15 cellular contexts compared by ENCODE assay signal in the genomic region with DNA sequence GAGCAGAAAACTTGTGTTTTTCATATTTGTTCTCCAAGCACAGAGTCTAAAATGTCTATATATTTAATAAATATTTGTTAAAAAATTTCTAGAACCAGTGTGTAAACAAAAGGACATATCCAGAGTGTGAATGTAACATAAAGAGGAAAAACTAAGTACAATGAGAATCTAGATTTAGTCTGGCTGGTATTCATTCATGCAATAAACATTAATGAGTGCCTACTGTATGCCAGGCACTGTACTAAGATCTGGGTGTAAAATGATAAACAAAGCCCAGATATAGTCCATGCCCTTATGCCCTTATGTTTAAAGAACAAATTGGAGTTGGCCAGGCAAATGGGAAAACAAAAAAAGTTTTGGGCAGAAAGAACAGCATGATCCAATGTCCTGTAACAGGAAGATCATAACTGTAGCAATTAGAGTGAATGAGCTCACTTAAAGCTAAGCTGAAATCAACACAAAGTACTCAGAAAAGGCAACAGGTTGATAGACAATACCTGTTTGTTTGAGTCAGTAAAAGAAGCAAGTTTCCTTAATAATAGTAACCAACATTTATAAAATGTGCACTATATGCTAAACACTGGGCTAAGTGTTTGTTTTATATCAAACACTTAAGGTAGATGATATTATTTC. TPM values are rescaled to one million over a fixed set of nuclear protein-coding genes. Genes with fewer than 3 reads are reported as not detected.
DNase-seq lines count a peak whose midpoint lies in the region; ATAC-seq and TF ChIP-seq lines count a peak whose summit lies in the region.
"Had no signal": no experiment of that assay in that cellular context is flagged by ENCODE, and none has a peak within 500 bp of the region (broad histone marks: within the 10 kb centered on the region; RNA-seq: fewer than 3 reads in every experiment).

No MANE protein-coding gene starts in this region.

- no peaks in the 10 kb centered on the region for H3K27me3 Mint-ChIP-seq in activated CD4-positive, alpha-beta T cell treated with anti-CD3 and anti-CD28 coated beads, Interleukin-2, amount 10 ng/mL, durations not matched to agents 24 days and 14 days
- H3K27me3 Mint-ChIP-seq in HFFc6 (ENCODE audit: insufficient read depth) (no peaks in the 10 kb centered on the region), immature natural killer cell (ENCODE audit: low read depth in 3 of 3) (peaks cover 0 to 5% (median 2%) of the 10 kb centered on the region in 3 donors)
- H3K27me3 Mint-ChIP-seq: B cell had no signal

- no peaks in the 10 kb centered on the region for H3K36me3 ChIP-seq in right atrium auricular region

- TF ChIP-seq CTCF in HFFc6 (IDR thresholded peaks at IDR 0.05): no peak
- TF ChIP-seq CTCF in right atrium auricular region (IDR thresholded peaks at IDR 0.05): no peak

- no peaks in the 10 kb centered on the region for H3K27me3 ChIP-seq in right atrium auricular region

- no peaks in the 10 kb centered on the region for H3K9me3 Mint-ChIP-seq in activated CD4-positive, alpha-beta T cell treated with anti-CD3 and anti-CD28 coated beads, Interleukin-2, amount 10 ng/mL, durations not matched to agents 24 days and 14 days
- H3K9me3 Mint-ChIP-seq in HFFc6 (no peaks in the 10 kb centered on the region), immature natural killer cell (peaks cover 0 to 3% (median 0%) of the 10 kb centered on the region in 6 donors)
- no peaks in the 10 kb centered on the region for H3K9me3 Mint-ChIP-seq in stimulated activated effector memory CD8-positive, alpha-beta T cell treated with anti-CD3 and anti-CD28 coated beads, Interleukin-12 subunit alpha, Interleukin-12 subunit beta, amount 100 ng/mL, for 72 hours

- H3K4me3 ChIP-seq in right atrium auricular region: no peak overlapping the region

- no peak overlapping the region for H3K27ac ChIP-seq in right atrium auricular region
- H3K27ac ChIP-seq: PC-9 had no signal

- H3K27ac Mint-ChIP-seq in activated CD4-positive, alpha-beta T cell treated with anti-CD3 and anti-CD28 coated beads, Interleukin-2, amount 10 ng/mL, durations not matched to agents 24 days and 14 days: no peak overlapping the region
- H3K27ac Mint-ChIP-seq in HFFc6 (no peak overlapping the region), immature natural killer cell (peak overlapping the region in 2 of 6 donors; percentile 15 to 96)
- no peak overlapping the region for H3K27ac Mint-ChIP-seq in stimulated activated effector memory CD8-positive, alpha-beta T cell treated with anti-CD3 and anti-CD28 coated beads, Interleukin-12 subunit alpha, Interleukin-12 subunit beta, amount 100 ng/mL, for 72 hours
- H3K27ac Mint-ChIP-seq: H9 had no signal

- H3K36me3 Mint-ChIP-seq in activated CD4-positive, alpha-beta T cell treated with anti-CD3 and anti-CD28 coated beads, Interleukin-2, amount 10 ng/mL, durations not matched to agents 24 days and 14 days (ENCODE audit: low read depth): peaks cover 5% of the 10 kb centered on the region
- H3K36me3 Mint-ChIP-seq in HFFc6 (ENCODE audit: low read depth) (no peaks in the 10 kb centered on the region), immature natural killer cell (no peaks in the 10 kb centered on the region)
- no peaks in the 10 kb centered on the region for H3K36me3 Mint-ChIP-seq in stimulated activated effector memory CD8-positive, alpha-beta T cell treated with anti-CD3 and anti-CD28 coated beads, Interleukin-12 subunit alpha, Interleukin-12 subunit beta, amount 100 ng/mL, for 72 hours

- peaks cover 10% of the 10 kb centered on the region for H3K4me1 Mint-ChIP-seq in activated CD4-positive, alpha-beta T cell treated with anti-CD3 and anti-CD28 coated beads, Interleukin-2, amount 10 ng/mL, durations not matched to agents 24 days and 14 days
- H3K4me1 Mint-ChIP-seq in HFFc6 (ENCODE audit: low read depth): 0 out of 2 replicates have a peak, but pooled peaks cover 7% of the 10 kb centered on the region
- peaks cover 18 to 29% of the 10 kb centered on the region in 2 donors for H3K4me1 Mint-ChIP-seq in immature natural killer cell
- no peaks in the 10 kb centered on the region for H3K4me1 Mint-ChIP-seq in stimulated activated effector memory CD8-positive, alpha-beta T cell treated with anti-CD3 and anti-CD28 coated beads, Interleukin-12 subunit alpha, Interleukin-12 subunit beta, amount 100 ng/mL, for 72 hours

- intact Hi-C loops in activated CD4-positive, alpha-beta T cell treated with anti-CD3 and anti-CD28 coated beads, Interleukin-2, amount 10 ng/mL, durations not matched to agents 24 days and 14 days (cut with micrococcal nuclease): loop anchor here (2.0 kb wide), 1 partner anchor 397 kb away; a partner anchor contains a TSS

- POLR2A ChIA-PET in HEK293T (lab: Yijun Ruan, JAX): no interaction called here

- peak overlapping the region; percentile 27 for H3K4me3 Mint-ChIP-seq in activated CD4-positive, alpha-beta T cell treated with anti-CD3 and anti-CD28 coated beads, Interleukin-2, amount 10 ng/mL, durations not matched to agents 24 days and 14 days
- 0 out of 2 replicates have a peak overlapping the region, but pooled peaks have one; percentile 46 for H3K4me3 Mint-ChIP-seq in HFFc6
- peak overlapping the region in 3 of 5 donors; percentile 15 to 64 (median 53) for H3K4me3 Mint-ChIP-seq in immature natural killer cell
- peak overlapping the region; percentile 80 for H3K4me3 Mint-ChIP-seq in stimulated activated effector memory CD8-positive, alpha-beta T cell treated with anti-CD3 and anti-CD28 coated beads, Interleukin-12 subunit alpha, Interleukin-12 subunit beta, amount 100 ng/mL, for 72 hours

- H3K9me3 ChIP-seq in right atrium auricular region: peaks cover 0 to 6% of the 10 kb centered on the region in 2 donors

- no peak for DNase-seq in activated CD4-positive, alpha-beta T cell treated with anti-CD3 and anti-CD28 coated beads, Interleukin-2, amount 10 ng/mL, durations not matched to agents 24 days and 14 days
- DNase-seq in activated CD4-positive, alpha-beta T cell treated with anti-CD3 and anti-CD28 coated beads for 4 hours: no peak
- DNase-seq in HFFc6 (no peak), immature natural killer cell (no peak), right atrium auricular region (ENCODE audit: low spot score) (no peak), HEK293T (ENCODE audit: extremely low spot score) (no peak)
- no peak for DNase-seq in stimulated activated effector memory CD8-positive, alpha-beta T cell treated with anti-CD3 and anti-CD28 coated beads, Interleukin-12 subunit alpha, Interleukin-12 subunit beta, amount 100 ng/mL, for 72 hours (ENCODE audit: low spot score in 2 of 2)
- DNase-seq: COR-L47, H9, NCI-H1417, NCI-H187, NCI-H345, NCI-H524 treated with DMSO at 0.1 percent for 48 hours, PC-9 had no signal

- ATAC-seq in stimulated activated effector memory CD8-positive, alpha-beta T cell treated with anti-CD3 and anti-CD28 coated beads, Interleukin-12 subunit alpha, Interleukin-12 subunit beta, amount 100 ng/mL, for 72 hours: no peak

- H3K4me1 ChIP-seq in right atrium auricular region: peaks cover 0 to 7% of the 10 kb centered on the region in 2 donors

- CTCF ChIA-PET in HEK293T (lab: Yijun Ruan, JAX): no interaction called here

TF ChIP-seq in HEK293T, 16 proteins besides CTCF, POLR2A, EP300 and RAD21:
- TF ChIP-seq ELF4 (IDR thresholded peaks at IDR 0.05): no peak
- no peak for TF ChIP-seq ARNT (IDR thresholded peaks at IDR 0.05)
- no peak for TF ChIP-seq FOXK2 (IDR thresholded peaks at IDR 0.05)
- TF ChIP-seq CTBP1 (IDR thresholded peaks at IDR 0.05; ENCODE audit: borderline replicate concordance): no peak
- no peak for TF ChIP-seq ZNF384 (IDR thresholded peaks at IDR 0.05)
- no peak for TF ChIP-seq SUZ12 (IDR thresholded peaks at IDR 0.05)
- no peak for TF ChIP-seq FOXM1 (IDR thresholded peaks at IDR 0.05; ENCODE audit: borderline replicate concordance)
- no peak for TF ChIP-seq L3MBTL2 (conservative IDR thresholded peaks at IDR 0.05)
- TF ChIP-seq, protein P1, sequence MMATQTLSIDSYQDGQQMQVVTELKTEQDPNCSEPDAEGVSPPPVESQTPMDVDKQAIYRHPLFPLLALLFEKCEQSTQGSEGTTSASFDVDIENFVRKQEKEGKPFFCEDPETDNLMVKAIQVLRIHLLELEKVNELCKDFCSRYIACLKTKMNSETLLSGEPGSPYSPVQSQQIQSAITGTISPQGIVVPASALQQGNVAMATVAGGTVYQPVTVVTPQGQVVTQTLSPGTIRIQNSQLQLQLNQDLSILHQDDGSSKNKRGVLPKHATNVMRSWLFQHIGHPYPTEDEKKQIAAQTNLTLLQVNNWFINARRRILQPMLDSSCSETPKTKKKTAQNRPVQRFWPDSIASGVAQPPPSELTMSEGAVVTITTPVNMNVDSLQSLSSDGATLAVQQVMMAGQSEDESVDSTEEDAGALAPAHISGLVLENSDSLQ (IDR thresholded peaks at IDR 0.05): no peak
- no peak for TF ChIP-seq FOXA1 (IDR thresholded peaks at IDR 0.05)
- TF ChIP-seq NFRKB (IDR thresholded peaks at IDR 0.05): no peak

RNA-seq across cellular contexts. Expression of a gene that starts 1.3 kb away (rescaled TPM):
- total RNA-seq in activated CD4-positive, alpha-beta T cell treated with anti-CD3 and anti-CD28 coated beads, Interleukin-2, amount 10 ng/mL, durations not matched to agents 24 days and 14 days: 7.1 and 9.0 TPM in 2 replicates
- total RNA-seq in HFFc6 (2021; fragmentation: NEBNext Ultra II Directional; extraction: Animal tissue kit (Norgen Biotek cat#: 25700)): 10 to 100 TPM; 12.2 to 15.7 (median 13.2) TPM
- 10 to 100 TPM; 15.1 to 22.0 (median 17.2) TPM for polyA plus RNA-seq in immature natural killer cell
- total RNA-seq in right atrium auricular region: 10 to 100 TPM; 15.8 to 26.5 TPM

RNA-seq across cellular contexts. Expression of a gene that starts 1.7 kb away (rescaled TPM):
- 0.16 and 0.21 TPM in 2 replicates for total RNA-seq in activated CD4-positive, alpha-beta T cell treated with anti-CD3 and anti-CD28 coated beads, Interleukin-2, amount 10 ng/mL, durations not matched to agents 24 days and 14 days
- under 1 TPM; 0.25 to 0.55 (median 0.33) TPM for total RNA-seq in HFFc6 (2021; fragmentation: NEBNext Ultra II Directional; extraction: Animal tissue kit (Norgen Biotek cat#: 25700))
- under 1 TPM in 2 of 3 donors, not detected in 1; 0.02 to 0.08 TPM for polyA plus RNA-seq in immature natural killer cell
- under 1 TPM; 0.51 to 0.74 TPM for total RNA-seq in right atrium auricular region

Comparison
In these comparisons a context has a peak if more than half of its experiments do, and no peak if none do; other contexts are left out.
1. H3K4me3 Mint-ChIP-seq: peak in every context shown above with its lines; median percentile 80 in stimulated activated effector memory CD8-positive, alpha-beta T cell treated with anti-CD3 and anti-CD28 coated beads, Interleukin-12 subunit alpha, Interleukin-12 subunit beta, amount 100 ng/mL, for 72 hours; 53 in immature natural killer cell; 46 in HFFc6; 27 in activated CD4-positive, alpha-beta T cell treated with anti-CD3 and anti-CD28 coated beads, Interleukin-2, amount 10 ng/mL, durations not matched to agents 24 days and 14 days.